Comparison of ENCODE assay signal across 40 cellular contexts in genomic region chr10:45534572-45534971, GRCh38.
"Had no signal": no experiment of that assay in that cellular context is flagged by ENCODE, and none has a peak within 500 bp of the region (broad histone marks: within the 10 kb centered on the region; RNA-seq: fewer than 3 reads in every experiment).

No MANE protein-coding gene starts in this region.

- H3K27me3 ChIP-seq: adrenal gland, ascending aorta, brain microvascular endothelial cell, breast epithelium, cardiac muscle cell had no signal

- H3K27ac ChIP-seq: adrenal gland, ascending aorta, brain microvascular endothelial cell, breast epithelium, cardiac muscle cell had no signal

- H3K27ac Mint-ChIP-seq: activated naive CD4-positive, alpha-beta T cell treated with anti-CD3 and anti-CD28 coated beads for 36 hours; activated naive CD4-positive, alpha-beta T cell treated with anti-CD3 and anti-CD28 coated beads, Interleukin-2, amount 10 ng/mL, durations not matched to agents 7 days and 5 days; activated naive CD4-positive, alpha-beta T cell treated with anti-CD3 and anti-CD28 coated beads, Interleukin-2, amount 50 U/mL, for 24 hours; activated naive CD4-positive, alpha-beta T cell treated with anti-CD3 and anti-CD28 coated beads, Interleukin-2, amount 50 U/mL, for 72 hours; activated naive CD8-positive, alpha-beta T cell; activated naive CD8-positive, alpha-beta T cell treated with anti-CD3 and anti-CD28 coated beads for 36 hours; activated naive CD8-positive, alpha-beta T cell treated with anti-CD3 and anti-CD28 coated beads, Interleukin-2, amount 10 ng/mL, durations not matched to agents 7 days and 5 days; activated naive CD8-positive, alpha-beta T cell treated with anti-CD3 and anti-CD28 coated beads, Interleukin-2, amount 50 U/mL, for 24 hours; activated T-cell treated with anti-CD3 and anti-CD28 coated beads, Interleukin-2, amount 50 U/mL, for 24 hours; activated T-cell treated with anti-CD3 and anti-CD28 coated beads, Interleukin-2, amount 50 U/mL, for 72 hours; activated T-helper 1 cell treated with anti-CD3 and anti-CD28 coated beads, Interleukin-12 subunit alpha, Interleukin-12 subunit beta, Interleukin-2, Interleukin-4 antibody, amounts not matched to agents 30 ng/mL and 10 ng/mL and 1 ng/mL, durations not matched to agents 14 hours and 24 hours and 36 hours; activated T-helper 17 cell treated with anti-CD3 and anti-CD28 coated beads, Interleukin-2, amount 50 U/mL, for 72 hours; activated T-helper 2 cell treated with anti-CD3 and anti-CD28 coated beads, Interferon-gamma antibody, Interleukin-2, Interleukin-4, amounts not matched to agents 10 μg/mL and 5 μg/mL and 100 μg/mL, durations not matched to agents 14 hours and 24 hours and 36 hours had no signal

- H3K9me3 ChIP-seq: adrenal gland, ascending aorta, breast epithelium had no signal

- H3K27me3 Mint-ChIP-seq: activated naive CD4-positive, alpha-beta T cell treated with anti-CD3 and anti-CD28 coated beads, Interleukin-2, amount 10 ng/mL, durations not matched to agents 7 days and 5 days; activated naive CD4-positive, alpha-beta T cell treated with anti-CD3 and anti-CD28 coated beads, Interleukin-2, amount 50 U/mL, for 24 hours; activated naive CD8-positive, alpha-beta T cell; activated naive CD8-positive, alpha-beta T cell treated with anti-CD3 and anti-CD28 coated beads for 36 hours; activated naive CD8-positive, alpha-beta T cell treated with anti-CD3 and anti-CD28 coated beads, Interleukin-2, amount 10 ng/mL, durations not matched to agents 7 days and 5 days; activated naive CD8-positive, alpha-beta T cell treated with anti-CD3 and anti-CD28 coated beads, Interleukin-2, amount 50 U/mL, for 24 hours; activated T-cell treated with anti-CD3 and anti-CD28 coated beads, Interleukin-2, amount 50 U/mL, for 24 hours; activated T-helper 17 cell treated with anti-CD3 and anti-CD28 coated beads, Interleukin-2, amount 50 U/mL, for 72 hours; brain; central memory CD8-positive, alpha-beta T cell had no signal

- FAIRE-seq: astrocyte, bronchial epithelial cell had no signal

- H3K36me3 ChIP-seq: adrenal gland, brain microvascular endothelial cell, breast epithelium, cardiac muscle cell had no signal

- H3K4me3 Mint-ChIP-seq: activated naive CD4-positive, alpha-beta T cell treated with anti-CD3 and anti-CD28 coated beads for 36 hours; activated naive CD4-positive, alpha-beta T cell treated with anti-CD3 and anti-CD28 coated beads, Interleukin-2, amount 10 ng/mL, durations not matched to agents 7 days and 5 days; activated naive CD4-positive, alpha-beta T cell treated with anti-CD3 and anti-CD28 coated beads, Interleukin-2, amount 50 U/mL, for 24 hours; activated naive CD8-positive, alpha-beta T cell; activated naive CD8-positive, alpha-beta T cell treated with anti-CD3 and anti-CD28 coated beads for 36 hours; activated naive CD8-positive, alpha-beta T cell treated with anti-CD3 and anti-CD28 coated beads, Interleukin-2, amount 10 ng/mL, durations not matched to agents 7 days and 5 days; activated naive CD8-positive, alpha-beta T cell treated with anti-CD3 and anti-CD28 coated beads, Interleukin-2, amount 50 U/mL, for 24 hours; activated T-cell treated with anti-CD3 and anti-CD28 coated beads, Interleukin-2, amount 50 U/mL, for 24 hours; activated T-cell treated with anti-CD3 and anti-CD28 coated beads, Interleukin-2, amount 50 U/mL, for 4 hours; activated T-cell treated with anti-CD3 and anti-CD28 coated beads, Interleukin-2, amount 50 U/mL, for 72 hours; activated T-helper 1 cell treated with anti-CD3 and anti-CD28 coated beads, Interleukin-12 subunit alpha, Interleukin-12 subunit beta, Interleukin-2, Interleukin-4 antibody, amounts not matched to agents 30 ng/mL and 10 ng/mL and 1 ng/mL, durations not matched to agents 14 hours and 24 hours and 36 hours; activated T-helper 17 cell treated with anti-CD3 and anti-CD28 coated beads, Interleukin-2, amount 50 U/mL, for 72 hours; brain; central memory CD8-positive, alpha-beta T cell had no signal

- H3K4me3 ChIP-seq: adrenal gland, ascending aorta, breast epithelium, cardiac muscle cell had no signal

- H3K4me1 Mint-ChIP-seq: activated naive CD4-positive, alpha-beta T cell treated with anti-CD3 and anti-CD28 coated beads, Interleukin-2, amount 10 ng/mL, durations not matched to agents 7 days and 5 days; brain had no signal

- ATAC-seq: activated naive CD4-positive, alpha-beta T cell treated with anti-CD3 and anti-CD28 coated beads, Interleukin-2, amount 50 U/mL, for 72 hours; activated naive CD8-positive, alpha-beta T cell treated with anti-CD3 and anti-CD28 coated beads, Interleukin-2, amount 50 U/mL, for 24 hours; activated T-cell treated with anti-CD3 and anti-CD28 coated beads, Interleukin-2, amount 50 U/mL, for 4 hours; activated T-cell treated with anti-CD3 and anti-CD28 coated beads, Interleukin-2, amount 50 U/mL, for 72 hours; activated T-helper 17 cell treated with anti-CD3 and anti-CD28 coated beads, Interleukin-2, amount 50 U/mL, for 72 hours had no signal

- H3K4me1 ChIP-seq: ascending aorta, breast epithelium had no signal

- DNase-seq: activated effector memory CD4-positive, alpha-beta T cell treated with anti-CD3 and anti-CD28 coated beads, Interleukin-2, amount 50 U/mL, for 16 hours; activated effector memory CD4-positive, alpha-beta T cell treated with Interleukin-2 at 50 U/mL for 16 hours; activated gamma-delta T cell; activated gamma-delta T cell treated with Interleukin-2 at 50 U/mL for 16 hours; activated naive CD4-positive, alpha-beta T cell; activated naive CD4-positive, alpha-beta T cell treated with anti-CD3 and anti-CD28 coated beads for 36 hours; activated naive CD4-positive, alpha-beta T cell treated with anti-CD3 and anti-CD28 coated beads, Interleukin-2, amount 10 ng/mL, durations not matched to agents 7 days and 5 days; activated naive CD4-positive, alpha-beta T cell treated with anti-CD3 and anti-CD28 coated beads, Interleukin-2, amount 50 U/mL, for 16 hours; activated naive CD4-positive, alpha-beta T cell treated with Interleukin-2 at 50 U/mL for 16 hours; activated naive CD8-positive, alpha-beta T cell treated with anti-CD3 and anti-CD28 coated beads for 36 hours; activated naive CD8-positive, alpha-beta T cell treated with anti-CD3 and anti-CD28 coated beads, Interleukin-2, amount 10 ng/mL, durations not matched to agents 7 days and 5 days; activated naive CD8-positive, alpha-beta T cell treated with anti-CD3 and anti-CD28 coated beads, Interleukin-2, amount 50 U/mL, for 24 hours; activated T-cell treated with anti-CD3 and anti-CD28 coated beads for 4 hours; activated T-cell treated with anti-CD3 and anti-CD28 coated beads, Interleukin-2, amount 50 U/mL, for 1 hour; activated T-cell treated with anti-CD3 and anti-CD28 coated beads, Interleukin-2, amount 50 U/mL, for 24 hours; activated T-cell treated with anti-CD3 and anti-CD28 coated beads, Interleukin-2, amount 50 U/mL, for 4 hours; activated T-cell treated with anti-CD3 and anti-CD28 coated beads, Interleukin-2, amount 50 U/mL, for 48 hours; activated T-cell treated with anti-CD3 and anti-CD28 coated beads, Interleukin-2, amount 50 U/mL, for 72 hours; adrenal gland; amniotic stem cell; amygdala; anterior cingulate cortex; aorta; brain microvascular endothelial cell; caudate nucleus; central memory CD4-positive, alpha-beta T cell; cerebellar nuclear complex had no signal

- H3K9me3 Mint-ChIP-seq: activated naive CD4-positive, alpha-beta T cell treated with anti-CD3 and anti-CD28 coated beads for 36 hours; activated naive CD4-positive, alpha-beta T cell treated with anti-CD3 and anti-CD28 coated beads, Interleukin-2, amount 10 ng/mL, durations not matched to agents 7 days and 5 days; activated naive CD4-positive, alpha-beta T cell treated with anti-CD3 and anti-CD28 coated beads, Interleukin-2, amount 50 U/mL, for 24 hours; activated naive CD8-positive, alpha-beta T cell treated with anti-CD3 and anti-CD28 coated beads, Interleukin-2, amount 50 U/mL, for 24 hours; activated T-helper 1 cell treated with anti-CD3 and anti-CD28 coated beads, Interleukin-12 subunit alpha, Interleukin-12 subunit beta, Interleukin-2, Interleukin-4 antibody, amounts not matched to agents 30 ng/mL and 10 ng/mL and 1 ng/mL, durations not matched to agents 14 hours and 24 hours and 36 hours; activated T-helper 17 cell treated with anti-CD3 and anti-CD28 coated beads, Interleukin-2, amount 50 U/mL, for 72 hours; activated T-helper 2 cell treated with anti-CD3 and anti-CD28 coated beads, Interferon-gamma antibody, Interleukin-2, Interleukin-4, amounts not matched to agents 10 μg/mL and 5 μg/mL and 100 μg/mL, durations not matched to agents 14 hours and 24 hours and 36 hours; central memory CD8-positive, alpha-beta T cell had no signal
